Comparison of ENCODE assay signal across 1 cellular context in the genomic region with DNA sequence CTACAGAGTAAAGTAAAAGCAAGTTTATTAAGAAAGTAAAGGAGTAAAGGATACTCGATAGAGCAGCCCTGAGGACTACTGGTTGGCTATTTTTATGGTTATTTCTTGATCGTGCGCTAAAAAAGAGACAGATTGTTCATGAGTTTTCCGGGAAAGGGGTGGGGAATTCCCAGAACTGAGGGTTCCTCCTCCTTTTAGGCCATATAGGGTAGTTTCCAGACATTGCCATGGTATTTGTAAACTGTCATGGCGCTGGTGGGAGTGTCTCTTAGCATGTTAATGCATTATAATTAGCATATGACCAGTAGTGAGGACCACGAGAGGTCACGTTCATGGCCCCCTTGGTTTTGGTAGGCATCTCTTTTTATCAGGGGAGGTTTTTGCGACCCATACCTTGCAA.
TF ChIP-seq lines count a peak whose summit lies in the region.

No MANE protein-coding gene starts in this region.

TF ChIP-seq in H1, 55 proteins besides CTCF, POLR2A, EP300 and RAD21 (continued from another document):
- TF ChIP-seq YY1 (IDR thresholded peaks at IDR 0.05; ENCODE audit: low read depth, low read length) (0 out of 2 replicates have a peak, but pooled peaks have one; percentile 23), CHD2 (IDR thresholded peaks at IDR 0.05; ENCODE audit: low read length) (no peak)
- TF ChIP-seq, protein P1, sequence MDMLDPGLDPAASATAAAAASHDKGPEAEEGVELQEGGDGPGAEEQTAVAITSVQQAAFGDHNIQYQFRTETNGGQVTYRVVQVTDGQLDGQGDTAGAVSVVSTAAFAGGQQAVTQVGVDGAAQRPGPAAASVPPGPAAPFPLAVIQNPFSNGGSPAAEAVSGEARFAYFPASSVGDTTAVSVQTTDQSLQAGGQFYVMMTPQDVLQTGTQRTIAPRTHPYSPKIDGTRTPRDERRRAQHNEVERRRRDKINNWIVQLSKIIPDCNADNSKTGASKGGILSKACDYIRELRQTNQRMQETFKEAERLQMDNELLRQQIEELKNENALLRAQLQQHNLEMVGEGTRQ (IDR thresholded peaks at IDR 0.05; ENCODE audit: low read length): no peak
